6 cellular contexts compared by ENCODE assay signal in the genomic region with DNA sequence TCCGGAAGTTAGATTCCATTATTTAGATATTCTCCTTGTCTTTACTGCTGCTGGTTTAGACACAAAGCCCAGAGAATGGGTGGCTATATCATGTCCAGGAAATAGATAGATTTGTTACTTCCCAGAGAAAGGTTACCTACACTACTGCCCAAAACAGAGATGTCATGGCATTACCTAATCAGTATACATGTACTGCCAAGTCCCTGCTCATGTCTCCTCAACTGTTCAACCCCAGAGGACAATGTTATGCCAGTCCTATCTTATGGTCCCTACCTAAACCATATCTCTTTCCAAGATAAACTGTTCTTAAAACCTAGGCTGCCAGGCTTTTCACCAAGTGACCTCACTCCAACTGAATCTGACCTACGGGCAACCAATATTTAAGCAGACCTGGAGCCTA.
"Had no signal": no experiment of that assay in that cellular context is flagged by ENCODE, and none has a peak within 500 bp of the region (broad histone marks: within the 10 kb centered on the region; RNA-seq: fewer than 3 reads in every experiment).

No MANE protein-coding gene starts in this region.

- FAIRE-seq: HTR-8/SVneo, K562 had no signal

- H3K4me3 ChIP-seq: K562 had no signal

- DNase-seq: IMR-90, KBM-7, KG1 had no signal

- H3K27ac ChIP-seq: HL-60 had no signal

- ATAC-seq: K562 had no signal
